In the genomic region with DNA sequence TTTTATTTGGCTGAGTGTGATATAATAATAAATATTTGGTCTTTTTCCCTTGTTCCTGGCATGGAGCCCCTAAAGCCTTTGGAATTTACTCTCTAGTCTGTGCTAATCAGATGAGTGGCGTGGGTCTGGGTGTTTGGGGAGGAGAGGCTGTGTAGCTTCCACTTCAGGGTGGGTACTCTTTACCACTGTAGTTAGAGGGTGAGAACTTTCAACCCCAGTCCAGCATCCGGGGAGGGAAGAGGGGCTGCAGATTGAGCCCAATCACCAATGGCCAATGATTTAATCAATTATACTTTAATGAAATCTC, we compare ENCODE assay signal across 11 cellular contexts. TPM values are rescaled to one million over a fixed set of nuclear protein-coding genes. Genes with fewer than 3 reads are reported as not detected.
DNase-seq lines count a peak whose midpoint lies in the region; ATAC-seq, FAIRE-seq and TF ChIP-seq lines count a peak whose summit lies in the region.
"Had no signal": no experiment of that assay in that cellular context is flagged by ENCODE, and none has a peak within 500 bp of the region (broad histone marks: within the 10 kb centered on the region; RNA-seq: fewer than 3 reads in every experiment).

No MANE protein-coding gene starts in this region.

- H3K27ac ChIP-seq in PC-9 = peak overlapping the region; percentile 54
- no peak overlapping the region for H3K27ac ChIP-seq in pancreas

- peaks cover 30% of the 10 kb centered on the region for H3K36me3 Mint-ChIP-seq in Caco-2 (ENCODE audit: insufficient read depth, unreplicated experiment)
- H3K36me3 Mint-ChIP-seq in type B pancreatic cell = peaks cover 37% of the 10 kb centered on the region

- no peaks in the 10 kb centered on the region for H3F3A ChIP-seq in PC-9 (ENCODE audit: insufficient read depth, low read depth)

- peak overlapping the region; percentile 87 for H3K27ac Mint-ChIP-seq in Caco-2 (ENCODE audit: unreplicated experiment)
- H3K27ac Mint-ChIP-seq in type B pancreatic cell = no peak overlapping the region

- no peak for FAIRE-seq in pancreas (lab: Jason Lieb, UNC)

- no peak overlapping the region for H3K4me2 ChIP-seq in PC-9

- TF ChIP-seq CTCF in Caco-2 (IDR thresholded peaks at IDR 0.05; ENCODE audit: insufficient read depth in 1 of 2, low read depth in 1 of 2, low read length in 1 of 2, severe bottlenecking in 1 of 2, unreplicated experiment in 1 of 2) = no peak
- no peak for TF ChIP-seq CTCF in PC-9 (conservative IDR thresholded peaks at IDR 0.05)
- TF ChIP-seq CTCF in fibroblast of villous mesenchyme (IDR thresholded peaks at IDR 0.05; ENCODE audit: insufficient read depth, low read depth, low read length) = no peak
- TF ChIP-seq CTCF in pancreas (IDR thresholded peaks at IDR 0.05) = no peak
- no peak for TF ChIP-seq CTCF in type B pancreatic cell (conservative IDR thresholded peaks at IDR 0.05)

- H4K20me1 ChIP-seq in PC-9 (ENCODE audit: insufficient read depth) = no peaks in the 10 kb centered on the region

- peak in 3 of 4 donors; percentile 26 to 55 (median 42) for ATAC-seq in pancreas

- WGBS in pancreas, 2 donors = 19 to 28% methylated on average over 2 of the region's 2 CpGs

- DNase-seq in Caco-2 = no peak
- no peak for DNase-seq in PC-9
- DNase-seq in fibroblast of villous mesenchyme (ENCODE audit: low read depth) = peak; percentile 33
- no peak for DNase-seq in pancreas
- DNase-seq in type B pancreatic cell (ENCODE audit: extremely low spot score, unreplicated experiment) = no peak
- DNase-seq in posterior cingulate gyrus = no peak
- no peak for DNase-seq in NCI-H2171 (lab: John Stamatoyannopoulos, UW)
- DNase-seq: activated CD4-positive, alpha-beta T cell treated with anti-CD3 and anti-CD28 coated beads, Interleukin-2, amount 50 U/mL, for 4 hours; NCI-H2081; NCI-H524 treated with DMSO at 0.1 percent for 48 hours; stimulated activated CD4-positive, alpha-beta T cell treated with anti-CD3 and anti-CD28 coated beads, Interleukin-4, amount 100 ng/mL, for 1 hour had no signal

- H3K4me1 Mint-ChIP-seq in Caco-2 (ENCODE audit: low read depth, unreplicated experiment) (peaks cover 52% of the 10 kb centered on the region), type B pancreatic cell (ENCODE audit: unreplicated experiment) (peaks cover 25% of the 10 kb centered on the region)

- CTCF ChIA-PET in Caco-2 (lab: Charles Lee) (no interaction called here), PC-9 (lab: Charles Lee) (no interaction called here)

- no peak overlapping the region for H2AFZ ChIP-seq in PC-9

- no peaks in the 10 kb centered on the region for H3K27me3 ChIP-seq in Caco-2 (replicated peaks; ENCODE audit: control insufficient read depth, insufficient read depth, low read length)
- H3K27me3 ChIP-seq in PC-9 (ENCODE audit: insufficient read depth, low read depth) = no peaks in the 10 kb centered on the region
- no peaks in the 10 kb centered on the region for H3K27me3 ChIP-seq in pancreas

- H3K4me3 Mint-ChIP-seq in Caco-2 (ENCODE audit: unreplicated experiment) (no peak overlapping the region), type B pancreatic cell (no peak overlapping the region)

- H3K27me3 Mint-ChIP-seq in Caco-2 (ENCODE audit: insufficient read depth, unreplicated experiment) = no peaks in the 10 kb centered on the region
- no peaks in the 10 kb centered on the region for H3K27me3 Mint-ChIP-seq in type B pancreatic cell

- POLR2A ChIA-PET in Caco-2 (lab: Charles Lee) = interaction anchor here (0.6 kb wide), 1 partner anchor 9 kb away, joined by 4 read pairs; no protein-coding TSS in a partner anchor
- POLR2A ChIA-PET in PC-9 (lab: Charles Lee; ENCODE audit: unreplicated experiment) = no interaction called here

- BruUV-seq in Caco-2 (replicated peaks; lab: Mats Ljungman, UMichigan) (no TSS peak), PC-9 (replicated peaks; lab: Mats Ljungman, UMichigan) (no TSS peak)

- H3K9me3 ChIP-seq in Caco-2 = no peaks in the 10 kb centered on the region
- no peaks in the 10 kb centered on the region; the same call in 1 of the 2 replicates for H3K9me3 ChIP-seq in PC-9 (ENCODE audit: insufficient read depth, low read depth)
- no peaks in the 10 kb centered on the region for H3K9me3 ChIP-seq in pancreas

- peaks cover 6% of the 10 kb centered on the region for H3K9me3 Mint-ChIP-seq in Caco-2 (ENCODE audit: unreplicated experiment)
- H3K9me3 Mint-ChIP-seq in type B pancreatic cell = peaks cover 7% of the 10 kb centered on the region

- H3K4me3 ChIP-seq in Caco-2 (ENCODE audit: low read depth, low read length) (no peak overlapping the region), PC-9 (no peak overlapping the region), fibroblast of villous mesenchyme (ENCODE audit: low read depth, low read length) (no peak overlapping the region), pancreas (no peak overlapping the region)

- no peaks in the 10 kb centered on the region for H3K36me3 ChIP-seq in Caco-2 (ENCODE audit: control insufficient read depth, insufficient read depth, low read length)
- 0 out of 2 replicates have a peak, but pooled peaks cover 3% of the 10 kb centered on the region for H3K36me3 ChIP-seq in PC-9 (ENCODE audit: low read depth)
- H3K36me3 ChIP-seq in pancreas = no peaks in the 10 kb centered on the region

- peaks cover 96% of the 10 kb centered on the region for H3K79me2 ChIP-seq in PC-9 (ENCODE audit: low read depth)

- intact Hi-C loops in Caco-2 (cut with micrococcal nuclease; ENCODE audit: unreplicated experiment) = loop anchor here (5.0 kb wide), 1 partner anchor 253 kb away; no protein-coding TSS in a partner anchor
- intact Hi-C loops in PC-9 (cut with micrococcal nuclease; ENCODE audit: unreplicated experiment) = no loop called here
- intact Hi-C loops in pancreas (cut with DNase I) = no loop called here
- intact Hi-C loops in posterior cingulate gyrus (cut with DNase I) = no loop called here

- no peaks in the 10 kb centered on the region for H3K9me2 ChIP-seq in PC-9 (ENCODE audit: insufficient read depth)

- H3K4me1 ChIP-seq in Caco-2 (peaks cover 31% of the 10 kb centered on the region), PC-9 (replicated peaks; ENCODE audit: insufficient read depth) (peaks cover 11% of the 10 kb centered on the region; the same call in 1 of the 2 replicates), pancreas (peaks cover 20 to 25% (median 21%) of the 10 kb centered on the region in 3 donors)

RNA-seq across cellular contexts. Expression of a gene that starts 20.0 kb away (rescaled TPM):
- total RNA-seq in Caco-2 (2022) = 44.3 and 46.7 TPM in 2 replicates
- 26.0 and 30.9 TPM in 2 replicates for total RNA-seq in PC-9 (2021)
- 27.4 and 33.7 TPM in 2 replicates for total RNA-seq in fibroblast of villous mesenchyme
- total RNA-seq in pancreas = 10 to 100 TPM; 14.0 to 24.8 (median 16.2) TPM
- 1 to 10 TPM; 4.3 to 8.1 TPM for polyA plus RNA-seq in pancreas
- total RNA-seq in type B pancreatic cell (ENCODE audit: low replicate concordance) = 49.9 and 52.0 TPM in 2 replicates
